1 cellular context compared by ENCODE assay signal in genomic region chr4:124710911-124711310, GRCh38.
TF ChIP-seq lines count a peak whose summit lies in the region.

No MANE protein-coding gene starts in this region.

TF ChIP-seq in A549, 52 proteins besides CTCF, POLR2A, EP300 and RAD21:
- no peak for TF ChIP-seq GATA3 (IDR thresholded peaks at IDR 0.05; ENCODE audit: borderline replicate concordance)
- no peak for TF ChIP-seq JUNB (IDR thresholded peaks at IDR 0.05)
- TF ChIP-seq RFX5 (IDR thresholded peaks at IDR 0.05): no peak
- TF ChIP-seq CHD4 (IDR thresholded peaks at IDR 0.05; ENCODE audit: borderline replicate concordance): no peak
- TF ChIP-seq CBX8 (IDR thresholded peaks at IDR 0.05): no peak
- TF ChIP-seq ESRRA (IDR thresholded peaks at IDR 0.05; ENCODE audit: borderline replicate concordance, low read length): no peak
- TF ChIP-seq, protein P1, sequence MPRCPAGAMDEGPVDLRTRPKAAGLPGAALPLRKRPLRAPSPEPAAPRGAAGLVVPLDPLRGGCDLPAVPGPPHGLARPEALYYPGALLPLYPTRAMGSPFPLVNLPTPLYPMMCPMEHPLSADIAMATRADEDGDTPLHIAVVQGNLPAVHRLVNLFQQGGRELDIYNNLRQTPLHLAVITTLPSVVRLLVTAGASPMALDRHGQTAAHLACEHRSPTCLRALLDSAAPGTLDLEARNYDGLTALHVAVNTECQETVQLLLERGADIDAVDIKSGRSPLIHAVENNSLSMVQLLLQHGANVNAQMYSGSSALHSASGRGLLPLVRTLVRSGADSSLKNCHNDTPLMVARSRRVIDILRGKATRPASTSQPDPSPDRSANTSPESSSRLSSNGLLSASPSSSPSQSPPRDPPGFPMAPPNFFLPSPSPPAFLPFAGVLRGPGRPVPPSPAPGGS (IDR thresholded peaks at IDR 0.05): no peak
- no peak for TF ChIP-seq TP53 (CRISPR knock-in tag; IDR thresholded peaks at IDR 0.05)
- TF ChIP-seq ZC3H11A (IDR thresholded peaks at IDR 0.05): no peak
- TF ChIP-seq FOXS1 (CRISPR knock-in tag; IDR thresholded peaks at IDR 0.05): no peak
- TF ChIP-seq HEYL (CRISPR knock-in tag; IDR thresholded peaks at IDR 0.05): no peak
